In genomic region chr13:81377926-81378325, GRCh38 we compare ENCODE assay signal across 23 cellular contexts.
"Had no signal": no experiment of that assay in that cellular context is flagged by ENCODE, and none has a peak within 500 bp of the region (broad histone marks: within the 10 kb centered on the region; RNA-seq: fewer than 3 reads in every experiment).

No MANE protein-coding gene starts in this region.

- H3K27ac ChIP-seq: epithelial cell of prostate, esophagus muscularis mucosa, gastrocnemius medialis, heart right ventricle, parathyroid adenoma, prostate gland, skin epidermis, testis, tibial nerve, upper lobe of right lung had no signal

- H3K4me3 ChIP-seq: esophagus muscularis mucosa, gastrocnemius medialis, heart right ventricle, prostate gland, skin epidermis, testis, tibial nerve, upper lobe of right lung had no signal

- H3K36me3 ChIP-seq: esophagus muscularis mucosa, gastrocnemius medialis, heart right ventricle, prostate gland, tibial nerve, upper lobe of right lung had no signal

- DNase-seq: effector memory CD8-positive, alpha-beta T cell; gastrocnemius medialis; heart right ventricle; hypothalamus; left cardiac atrium; mesendoderm; naive thymus-derived CD4-positive, alpha-beta T cell; nephron progenitor cell; stimulated activated CD4-positive, alpha-beta T cell treated with anti-CD3 and anti-CD28 coated beads, Interleukin-2, amount 100 ng/mL, for 24 hours; stimulated activated CD4-positive, alpha-beta T cell treated with anti-CD3 and anti-CD28 coated beads, Interleukin-4, amount 100 ng/mL, for 4 hours; stimulated activated naive B cell treated with anti-CD40 and anti-IgM and Interleukin-4, amounts not matched to agents 10 μg/mL and 1 μg/mL and 100 μg/mL, for 72 hours; stimulated activated naive CD8-positive, alpha-beta T cell treated with anti-CD3 and anti-CD28 coated beads, Interleukin-15, amount 100 ng/mL, for 72 hours; testis; upper lobe of right lung had no signal

- H3K4me1 ChIP-seq: esophagus muscularis mucosa, gastrocnemius medialis, heart right ventricle, parathyroid adenoma, prostate gland, testis, tibial nerve, upper lobe of right lung had no signal

- H3K9me3 Mint-ChIP-seq: nephron progenitor cell had no signal

- H3K79me2 ChIP-seq: parathyroid adenoma had no signal

- H3K9ac ChIP-seq: parathyroid adenoma had no signal

- H3K4me3 Mint-ChIP-seq: dendritic cell treated with granulocyte-macrophage colony-stimulating factor and Interleukin-4, amounts not matched to agents 40 ng/mL and 50 ng/mL, for 4 days; effector memory CD8-positive, alpha-beta T cell; naive thymus-derived CD4-positive, alpha-beta T cell; nephron progenitor cell; stimulated activated naive B cell treated with anti-CD40 and anti-IgM and Interleukin-4, amounts not matched to agents 10 μg/mL and 1 μg/mL and 100 μg/mL, for 72 hours; stimulated activated naive CD8-positive, alpha-beta T cell treated with anti-CD3 and anti-CD28 coated beads, Interleukin-15, amount 100 ng/mL, for 72 hours had no signal

- H2AFZ ChIP-seq: parathyroid adenoma had no signal

- ATAC-seq: effector memory CD8-positive, alpha-beta T cell; gastrocnemius medialis; heart right ventricle; left cardiac atrium; naive thymus-derived CD4-positive, alpha-beta T cell; sciatic nerve; stimulated activated naive B cell treated with anti-CD40 and anti-IgM and Interleukin-4, amounts not matched to agents 10 μg/mL and 1 μg/mL and 100 μg/mL, for 72 hours; stimulated activated naive CD8-positive, alpha-beta T cell treated with anti-CD3 and anti-CD28 coated beads, Interleukin-15, amount 100 ng/mL, for 72 hours; upper lobe of right lung had no signal

- H3K36me3 Mint-ChIP-seq: naive thymus-derived CD4-positive, alpha-beta T cell; stimulated activated naive B cell treated with anti-CD40 and anti-IgM and Interleukin-4, amounts not matched to agents 10 μg/mL and 1 μg/mL and 100 μg/mL, for 72 hours had no signal

- H3K4me1 Mint-ChIP-seq: naive thymus-derived CD4-positive, alpha-beta T cell; nephron progenitor cell; stimulated activated naive B cell treated with anti-CD40 and anti-IgM and Interleukin-4, amounts not matched to agents 10 μg/mL and 1 μg/mL and 100 μg/mL, for 72 hours; stimulated activated naive CD8-positive, alpha-beta T cell treated with anti-CD3 and anti-CD28 coated beads, Interleukin-15, amount 100 ng/mL, for 72 hours had no signal

- H3K27ac Mint-ChIP-seq: dendritic cell treated with granulocyte-macrophage colony-stimulating factor and Interleukin-4, amounts not matched to agents 40 ng/mL and 50 ng/mL, for 4 days; effector memory CD8-positive, alpha-beta T cell; naive thymus-derived CD4-positive, alpha-beta T cell; nephron progenitor cell; stimulated activated naive B cell treated with anti-CD40 and anti-IgM and Interleukin-4, amounts not matched to agents 10 μg/mL and 1 μg/mL and 100 μg/mL, for 72 hours; stimulated activated naive CD8-positive, alpha-beta T cell treated with anti-CD3 and anti-CD28 coated beads, Interleukin-15, amount 100 ng/mL, for 72 hours had no signal

- FAIRE-seq: islet of Langerhans had no signal

- H3K27me3 Mint-ChIP-seq: dendritic cell treated with granulocyte-macrophage colony-stimulating factor and Interleukin-4, amounts not matched to agents 40 ng/mL and 50 ng/mL, for 4 days; effector memory CD8-positive, alpha-beta T cell; naive thymus-derived CD4-positive, alpha-beta T cell; stimulated activated naive B cell treated with anti-CD40 and anti-IgM and Interleukin-4, amounts not matched to agents 10 μg/mL and 1 μg/mL and 100 μg/mL, for 72 hours; stimulated activated naive CD8-positive, alpha-beta T cell treated with anti-CD3 and anti-CD28 coated beads, Interleukin-15, amount 100 ng/mL, for 72 hours had no signal

- H3K9me3 ChIP-seq: esophagus muscularis mucosa, gastrocnemius medialis, heart right ventricle, prostate gland, testis, tibial nerve, upper lobe of right lung had no signal

- H3K27me3 ChIP-seq: esophagus muscularis mucosa, gastrocnemius medialis, heart right ventricle, testis, tibial nerve, upper lobe of right lung had no signal
